8 cellular contexts compared by ENCODE assay signal in the genomic region with DNA sequence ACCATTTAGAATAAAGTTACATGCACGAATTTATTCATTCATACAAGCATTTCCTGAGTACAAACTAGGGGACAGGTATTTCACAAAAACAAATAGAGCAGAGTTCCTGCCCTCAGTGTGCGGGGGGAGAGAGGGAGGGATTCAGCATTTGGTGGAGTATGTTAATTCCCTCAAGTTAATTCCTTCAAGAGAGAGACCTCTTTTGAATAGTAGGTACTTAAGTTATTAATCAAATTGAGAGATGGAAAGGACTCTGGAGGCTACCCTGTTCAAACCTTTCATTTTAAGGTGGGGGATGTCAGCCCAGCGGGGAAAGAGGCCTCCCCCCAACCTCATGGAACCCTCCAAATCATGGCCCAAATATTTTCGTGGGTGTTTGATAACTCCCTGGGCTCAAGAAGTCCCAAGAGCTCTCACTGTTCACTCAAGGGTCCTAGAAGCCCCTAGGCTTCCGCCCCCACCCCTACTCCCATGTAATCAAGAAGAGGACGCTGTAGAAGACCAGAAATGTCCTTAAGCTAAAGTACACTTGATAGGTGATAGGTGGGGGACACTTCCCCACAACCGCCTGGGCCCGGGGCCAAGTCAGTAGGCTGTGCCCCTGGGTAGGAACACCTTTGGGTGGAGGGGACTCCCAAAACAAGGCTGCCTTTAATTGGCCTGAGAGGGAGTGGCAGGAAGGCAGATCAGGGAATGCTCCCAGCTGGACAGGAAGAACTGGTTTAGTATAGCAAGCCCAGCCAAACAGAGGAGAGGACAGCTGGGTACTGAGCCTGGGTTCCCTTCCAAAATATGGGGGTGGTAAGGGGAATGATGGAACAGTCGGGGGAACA. TPM values are rescaled to one million over a fixed set of nuclear protein-coding genes. Genes with fewer than 3 reads are reported as not detected.
DNase-seq lines count a peak whose midpoint lies in the region; ATAC-seq, FAIRE-seq and TF ChIP-seq lines count a peak whose summit lies in the region.

No MANE protein-coding gene starts in this region.

- H3K27me3 ChIP-seq in HepG2 (ENCODE audit: control insufficient read depth in 1 of 2, insufficient read depth in 2 of 2, low read length in 2 of 2) (peaks cover 1 to 11% of the 10 kb centered on the region in 2 experiments; a peak in 2 of 5 replicates), transverse colon (no peaks in the 10 kb centered on the region)

- TF ChIP-seq CTCF in astrocyte of the spinal cord (IDR thresholded peaks at IDR 0.05; ENCODE audit: low read depth, low read length): no peak
- TF ChIP-seq CTCF in HepG2 (CRISPR knock-in tag; IDR thresholded peaks at IDR 0.05): no peak
- TF ChIP-seq CTCF in transverse colon (IDR thresholded peaks at IDR 0.05): no peak

- H3K9me3 ChIP-seq in HepG2 (ENCODE audit: low read length): no peaks in the 10 kb centered on the region
- H3K9me3 ChIP-seq in transverse colon: no peaks in the 10 kb centered on the region

- H2AFZ ChIP-seq in HepG2 (ENCODE audit: low read length): no peak overlapping the region

- peak overlapping the region; percentile 60 for H3K4me3 Mint-ChIP-seq in activated T-cell treated with anti-CD3 and anti-CD28 coated beads, Interleukin-2, amount 50 U/mL, for 4 hours

- FAIRE-seq in HepG2 (lab: Jason Lieb, UNC): peak; percentile 8

- no peak for TF ChIP-seq RAD21 in HepG2 (CRISPR knock-in tag; IDR thresholded peaks at IDR 0.05)

- WGBS in HepG2 (ENCODE audit: low lambda C conversion rate): 37% methylated on average over 9 of the region's 9 CpGs
- 40 to 61% methylated on average over 2 to 9 of the region's 9 CpGs for WGBS in transverse colon (ENCODE audit: low coverage in 1 of 2), 2 donors

- no peak for ATAC-seq in activated T-cell treated with anti-CD3 and anti-CD28 coated beads, Interleukin-2, amount 50 U/mL, for 4 hours
- no peak for ATAC-seq in HepG2
- no peak for ATAC-seq in GM18520 (IDR thresholded peaks at IDR 0.05; ENCODE audit: unreplicated experiment)
- ATAC-seq in HG03457 (IDR thresholded peaks at IDR 0.05; ENCODE audit: unreplicated experiment): no peak
- ATAC-seq in GM21367 (IDR thresholded peaks at IDR 0.05; ENCODE audit: unreplicated experiment): no peak

- peaks cover 25% of the 10 kb centered on the region for H3K4me1 Mint-ChIP-seq in activated T-cell treated with anti-CD3 and anti-CD28 coated beads, Interleukin-2, amount 50 U/mL, for 4 hours (ENCODE audit: low read depth)

- H3K9me3 Mint-ChIP-seq in activated T-cell treated with anti-CD3 and anti-CD28 coated beads, Interleukin-2, amount 50 U/mL, for 4 hours: no peaks in the 10 kb centered on the region

- peaks cover 91% of the 10 kb centered on the region for H3K4me1 ChIP-seq in HepG2 (ENCODE audit: insufficient read depth, low read length)
- peaks cover 32 to 77% (median 69%) of the 10 kb centered on the region in 4 donors for H3K4me1 ChIP-seq in transverse colon

- no peak for DNase-seq in activated T-cell treated with anti-CD3 and anti-CD28 coated beads, Interleukin-2, amount 50 U/mL, for 4 hours
- no peak for DNase-seq in activated T-cell treated with anti-CD3 and anti-CD28 coated beads for 4 hours
- no peak for DNase-seq in astrocyte of the spinal cord (ENCODE audit: low read depth, low spot score)
- no peak for DNase-seq in HepG2 (ENCODE audit: low spot score)
- peak; percentile 78 for DNase-seq in transverse colon

- BruUV-seq in HepG2 (replicated peaks; lab: Mats Ljungman, UMichigan): no TSS peak

- H3K27ac ChIP-seq in HepG2 (ENCODE audit: extremely low read length, insufficient read depth, low read length) (peak overlapping the region; percentile 80), transverse colon (peak overlapping the region; percentile 92 to 96 (median 94))

- in situ Hi-C loops in astrocyte of the spinal cord (cut with HindIII; ENCODE audit: low sequenced_read_pairs): no loop called here
- in situ Hi-C loops in HepG2 (cut with HindIII; ENCODE audit: extremely low pct_ligation_motif_present, low pct_unique_long_range_greater_than_20kb): no loop called here
- in situ Hi-C loops in transverse colon (cut with MboI; ENCODE audit: low pct_ligation_motif_present in 1 of 4, low pct_unique_long_range_greater_than_20kb in 1 of 4, low sequenced_read_pairs in 3 of 4): no loop called here

- CTCF ChIA-PET in HepG2 (lab: Yijun Ruan, JAX; ENCODE audit: low intra/inter-chr PET ratio, low total read pairs): no interaction called here

- TF ChIP-seq POLR2A in HepG2 (IDR thresholded peaks at IDR 0.05; ENCODE audit: insufficient read depth in 1 of 2, low read depth in 2 of 2, low read length in 2 of 2) (no peak; a peak in 1 of 4 replicates), transverse colon (IDR thresholded peaks at IDR 0.05) (peak; percentile 67)

- peaks cover 38% of the 10 kb centered on the region for H3K79me2 ChIP-seq in HepG2 (ENCODE audit: insufficient read depth, low read length)

- POLR2A ChIA-PET in HepG2 (lab: Yijun Ruan, JAX): interaction anchor here (0.6 to 29.5 kb wide), 8 partner anchors 2 to 1002 kb away, joined by 4 to 1422 read pairs (median 30); partner anchors contain the start of genes PIGT, SDC4 and SYS1

- peaks cover 10% of the 10 kb centered on the region for H3K27me3 Mint-ChIP-seq in activated T-cell treated with anti-CD3 and anti-CD28 coated beads, Interleukin-2, amount 50 U/mL, for 4 hours (ENCODE audit: low read depth)

- peak overlapping the region; percentile 76 for H3K9ac ChIP-seq in HepG2 (ENCODE audit: insufficient read depth, low read depth, low read length)

- H3K4me3 ChIP-seq in astrocyte of the spinal cord (ENCODE audit: low read depth, low read length) (peak overlapping the region; percentile 21), HepG2 (replicated peaks in 1 of 3; ENCODE audit: insufficient read depth in 1 of 3, low read depth in 2 of 3, low read length in 3 of 3) (peak overlapping the region; percentile 30 to 87 (median 49)), transverse colon (peak overlapping the region in 3 of 4 donors; percentile 58 to 73 (median 67))

- H3K4me2 ChIP-seq in HepG2 (ENCODE audit: low read depth, low read length): peak overlapping the region; percentile 99

- H3K36me3 Mint-ChIP-seq in activated T-cell treated with anti-CD3 and anti-CD28 coated beads, Interleukin-2, amount 50 U/mL, for 4 hours (ENCODE audit: insufficient read depth): peaks cover 7% of the 10 kb centered on the region

- H3K36me3 ChIP-seq in HepG2 (replicated peaks in 1 of 2; ENCODE audit: control insufficient read depth in 1 of 2, insufficient read depth in 2 of 2, low read length in 2 of 2) (no peaks in the 10 kb centered on the region), transverse colon (no peaks in the 10 kb centered on the region)

- TF ChIP-seq EP300 in HepG2 (IDR thresholded peaks at IDR 0.05; ENCODE audit: low read depth in 2 of 2, low read length in 2 of 2): no peak
- TF ChIP-seq EP300 in HepG2 (CRISPR knock-in tag; IDR thresholded peaks at IDR 0.05; ENCODE audit: borderline replicate concordance): no peak
- no peak for TF ChIP-seq EP300 in transverse colon (IDR thresholded peaks at IDR 0.05; ENCODE audit: low read depth)

- peaks cover 8% of the 10 kb centered on the region; the same call in 1 of the 2 replicates for H4K20me1 ChIP-seq in HepG2 (ENCODE audit: insufficient read depth, low read length)

- intact Hi-C loops in HepG2 (cut with micrococcal nuclease; ENCODE audit: unreplicated experiment) (loop anchor here (2.0 kb wide), 1 partner anchor 13 kb away; no protein-coding TSS in a partner anchor), transverse colon (cut with DNase I; ENCODE audit: low total_unique reads) (loop anchor here (5.0 kb wide), 1 partner anchor 102 kb away; no protein-coding TSS in a partner anchor)

RNA-seq across cellular contexts. Expression of gene SDC4, which starts 2.9 kb away (rescaled TPM):
- total RNA-seq in activated T-cell treated with anti-CD3 and anti-CD28 coated beads, Interleukin-2, amount 50 U/mL, for 4 hours: 100 to 1,000 TPM in 2 of 3 donors, 10 to 100 TPM in 1; 94.0 to 138 (median 102) TPM
- total RNA-seq in HepG2 (2016; rRNA removed; fragmentation: Illumina TruSeq; extraction: Trizol) (36.0 and 65.1 TPM in 2 replicates), transverse colon (100 to 1,000 TPM in 2 of 4 donors, 10 to 100 TPM in 2; 60.7 to 140 (median 94.3) TPM)
- 6.2 and 6.3 TPM in 2 replicates for total RNA-seq in HepG2 (2016; cell fraction: cytosol; rRNA removed; fragmentation: Illumina TruSeq; extraction: Trizol; ENCODE audit: low read depth)
- 34.4 and 64.3 TPM in 2 replicates for total RNA-seq in HepG2 (2016; cell fraction: insoluble cytoplasmic fraction; rRNA removed; fragmentation: Illumina TruSeq; extraction: Trizol)
- total RNA-seq in HepG2 (2016; cell fraction: membrane; rRNA removed; fragmentation: Illumina TruSeq; extraction: Trizol): 21.2 and 23.6 TPM in 2 replicates
- 61.5 and 66.3 TPM in 2 replicates for total RNA-seq in HepG2 (2016; cell fraction: nucleus; rRNA removed; fragmentation: Illumina TruSeq; extraction: Trizol)
- 49.0 and 67.2 TPM in 2 replicates for polyA plus RNA-seq in HepG2 (2011; rRNA removed)
- polyA plus RNA-seq in HepG2 (2011; cell fraction: cytosol; rRNA removed): 51.5 and 81.1 TPM in 2 replicates
- 16.0 and 26.7 TPM in 2 replicates for polyA plus RNA-seq in HepG2 (2011; cell fraction: nucleus; rRNA removed)
- polyA plus RNA-seq in HepG2 (2012): 44.1 and 51.7 TPM in 2 replicates
- polyA plus RNA-seq in HepG2 (2016; cell fraction: cytosol; fragmentation: Illumina TruSeq; extraction: Trizol; ENCODE audit: low read depth): 5.0 TPM in 2 replicates
- 33.1 and 34.5 TPM in 2 replicates for polyA plus RNA-seq in HepG2 (2016; cell fraction: insoluble cytoplasmic fraction; fragmentation: Illumina TruSeq; extraction: Trizol; ENCODE audit: low read depth)
- 13.3 and 15.5 TPM in 2 replicates for polyA plus RNA-seq in HepG2 (2016; cell fraction: membrane; fragmentation: Illumina TruSeq; extraction: Trizol; ENCODE audit: low read depth)
- 86.0 and 86.3 TPM in 2 replicates for polyA plus RNA-seq in HepG2 (2016; cell fraction: nucleus; fragmentation: Illumina TruSeq; extraction: Trizol; ENCODE audit: insufficient read depth, low read depth)
- polyA minus RNA-seq in HepG2 (2011; rRNA and poly(A)+ RNA removed; ENCODE audit: low replicate concordance): 33.3 and 94.7 TPM in 2 replicates
- 68.1 and 88.6 TPM in 2 replicates for polyA minus RNA-seq in HepG2 (2011; cell fraction: cytosol; rRNA and poly(A)+ RNA removed)
- polyA minus RNA-seq in HepG2 (2011; cell fraction: nucleus; rRNA and poly(A)+ RNA removed): 15.1 and 31.3 TPM in 2 replicates

RNA-seq across cellular contexts. Expression of gene SYS1, which starts 17.6 kb away (rescaled TPM):
- total RNA-seq in activated T-cell treated with anti-CD3 and anti-CD28 coated beads, Interleukin-2, amount 50 U/mL, for 4 hours: 10 to 100 TPM; 36.4 to 37.4 (median 36.6) TPM
- 22.0 and 38.3 TPM in 2 replicates for total RNA-seq in HepG2 (2016; rRNA removed; fragmentation: Illumina TruSeq; extraction: Trizol)
- 17.7 and 19.7 TPM in 2 replicates for total RNA-seq in HepG2 (2016; cell fraction: cytosol; rRNA removed; fragmentation: Illumina TruSeq; extraction: Trizol; ENCODE audit: low read depth)
- total RNA-seq in HepG2 (2016; cell fraction: insoluble cytoplasmic fraction; rRNA removed; fragmentation: Illumina TruSeq; extraction: Trizol): 22.2 and 38.4 TPM in 2 replicates
- total RNA-seq in HepG2 (2016; cell fraction: membrane; rRNA removed; fragmentation: Illumina TruSeq; extraction: Trizol): 35.6 and 38.6 TPM in 2 replicates
- 39.9 and 40.9 TPM in 2 replicates for total RNA-seq in HepG2 (2016; cell fraction: nucleus; rRNA removed; fragmentation: Illumina TruSeq; extraction: Trizol)
- 65.6 and 75.9 TPM in 2 replicates for polyA plus RNA-seq in HepG2 (2011; rRNA removed)
- 66.7 and 88.3 TPM in 2 replicates for polyA plus RNA-seq in HepG2 (2011; cell fraction: cytosol; rRNA removed)
- 46.0 and 49.6 TPM in 2 replicates for polyA plus RNA-seq in HepG2 (2011; cell fraction: nucleus; rRNA removed)
- 22.5 and 24.8 TPM in 2 replicates for polyA plus RNA-seq in HepG2 (2012)
- polyA plus RNA-seq in HepG2 (2016; cell fraction: cytosol; fragmentation: Illumina TruSeq; extraction: Trizol; ENCODE audit: low read depth): 16.5 and 19.7 TPM in 2 replicates
- 24.3 and 27.0 TPM in 2 replicates for polyA plus RNA-seq in HepG2 (2016; cell fraction: insoluble cytoplasmic fraction; fragmentation: Illumina TruSeq; extraction: Trizol; ENCODE audit: low read depth)
- 29.1 and 31.7 TPM in 2 replicates for polyA plus RNA-seq in HepG2 (2016; cell fraction: membrane; fragmentation: Illumina TruSeq; extraction: Trizol; ENCODE audit: low read depth)
- 41.1 and 42.9 TPM in 2 replicates for polyA plus RNA-seq in HepG2 (2016; cell fraction: nucleus; fragmentation: Illumina TruSeq; extraction: Trizol; ENCODE audit: insufficient read depth, low read depth)
- polyA minus RNA-seq in HepG2 (2011; rRNA and poly(A)+ RNA removed; ENCODE audit: low replicate concordance): 127 and 240 TPM in 2 replicates
- polyA minus RNA-seq in HepG2 (2011; cell fraction: cytosol; rRNA and poly(A)+ RNA removed): 35.0 and 40.9 TPM in 2 replicates
- polyA minus RNA-seq in HepG2 (2011; cell fraction: nucleus; rRNA and poly(A)+ RNA removed): 56.0 and 62.5 TPM in 2 replicates
- total RNA-seq in transverse colon: 10 to 100 TPM in 3 of 4 donors, 1 to 10 TPM in 1; 5.6 to 64.7 (median 38.4) TPM

RNA-seq across cellular contexts. Expression of gene TP53TG5, which starts 32.8 kb away (rescaled TPM):
- total RNA-seq in activated T-cell treated with anti-CD3 and anti-CD28 coated beads, Interleukin-2, amount 50 U/mL, for 4 hours: not detected
- not detected in 2 replicates for total RNA-seq in HepG2 (2016; rRNA removed; fragmentation: Illumina TruSeq; extraction: Trizol)
- not detected in 2 replicates for total RNA-seq in HepG2 (2016; cell fraction: cytosol; rRNA removed; fragmentation: Illumina TruSeq; extraction: Trizol; ENCODE audit: low read depth)
- not detected in 2 replicates for total RNA-seq in HepG2 (2016; cell fraction: insoluble cytoplasmic fraction; rRNA removed; fragmentation: Illumina TruSeq; extraction: Trizol)
- total RNA-seq in HepG2 (2016; cell fraction: membrane; rRNA removed; fragmentation: Illumina TruSeq; extraction: Trizol): not detected in 2 replicates
- not detected in 2 replicates for total RNA-seq in HepG2 (2016; cell fraction: nucleus; rRNA removed; fragmentation: Illumina TruSeq; extraction: Trizol)
- 0.11 TPM in 1 of 2 replicates, not detected in the other for polyA plus RNA-seq in HepG2 (2011; rRNA removed)
- polyA plus RNA-seq in HepG2 (2011; cell fraction: cytosol; rRNA removed): not detected in 2 replicates
- polyA plus RNA-seq in HepG2 (2011; cell fraction: nucleus; rRNA removed): not detected in 2 replicates
- 0.32 and 0.45 TPM in 2 replicates for polyA plus RNA-seq in HepG2 (2012)
- not detected in 2 replicates for polyA plus RNA-seq in HepG2 (2016; cell fraction: cytosol; fragmentation: Illumina TruSeq; extraction: Trizol; ENCODE audit: low read depth)
- not detected in 2 replicates for polyA plus RNA-seq in HepG2 (2016; cell fraction: insoluble cytoplasmic fraction; fragmentation: Illumina TruSeq; extraction: Trizol; ENCODE audit: low read depth)
- polyA plus RNA-seq in HepG2 (2016; cell fraction: membrane; fragmentation: Illumina TruSeq; extraction: Trizol; ENCODE audit: low read depth): not detected in 2 replicates
- polyA plus RNA-seq in HepG2 (2016; cell fraction: nucleus; fragmentation: Illumina TruSeq; extraction: Trizol; ENCODE audit: insufficient read depth, low read depth): not detected in 2 replicates
- polyA minus RNA-seq in HepG2 (2011; rRNA and poly(A)+ RNA removed; ENCODE audit: low replicate concordance): not detected in 2 replicates
- polyA minus RNA-seq in HepG2 (2011; cell fraction: cytosol; rRNA and poly(A)+ RNA removed): not detected in 2 replicates
- not detected in 2 replicates for polyA minus RNA-seq in HepG2 (2011; cell fraction: nucleus; rRNA and poly(A)+ RNA removed)
- total RNA-seq in transverse colon: under 1 TPM in 1 of 4 donors, not detected in 3; 0.14 TPM

RNA-seq across cellular contexts. Expression of gene MATN4, which starts 37.2 kb away (rescaled TPM):
- total RNA-seq in activated T-cell treated with anti-CD3 and anti-CD28 coated beads, Interleukin-2, amount 50 U/mL, for 4 hours: under 1 TPM in 2 of 3 donors, not detected in 1; 0.11 to 0.13 TPM
- not detected in 2 replicates for total RNA-seq in HepG2 (2016; rRNA removed; fragmentation: Illumina TruSeq; extraction: Trizol)
- not detected in 2 replicates for total RNA-seq in HepG2 (2016; cell fraction: cytosol; rRNA removed; fragmentation: Illumina TruSeq; extraction: Trizol; ENCODE audit: low read depth)
- not detected in 2 replicates for total RNA-seq in HepG2 (2016; cell fraction: insoluble cytoplasmic fraction; rRNA removed; fragmentation: Illumina TruSeq; extraction: Trizol)
- total RNA-seq in HepG2 (2016; cell fraction: membrane; rRNA removed; fragmentation: Illumina TruSeq; extraction: Trizol): not detected in 2 replicates
- not detected in 2 replicates for total RNA-seq in HepG2 (2016; cell fraction: nucleus; rRNA removed; fragmentation: Illumina TruSeq; extraction: Trizol)
- polyA plus RNA-seq in HepG2 (2011; rRNA removed): 0.04 TPM in 1 of 2 replicates, not detected in the other
- polyA plus RNA-seq in HepG2 (2011; cell fraction: cytosol; rRNA removed): not detected in 2 replicates
- 0.11 TPM in 1 of 2 replicates, not detected in the other for polyA plus RNA-seq in HepG2 (2011; cell fraction: nucleus; rRNA removed)
- polyA plus RNA-seq in HepG2 (2012): not detected in 2 replicates
- polyA plus RNA-seq in HepG2 (2016; cell fraction: cytosol; fragmentation: Illumina TruSeq; extraction: Trizol; ENCODE audit: low read depth): not detected in 2 replicates
- polyA plus RNA-seq in HepG2 (2016; cell fraction: insoluble cytoplasmic fraction; fragmentation: Illumina TruSeq; extraction: Trizol; ENCODE audit: low read depth): not detected in 2 replicates
- polyA plus RNA-seq in HepG2 (2016; cell fraction: membrane; fragmentation: Illumina TruSeq; extraction: Trizol; ENCODE audit: low read depth): not detected in 2 replicates
- not detected in 2 replicates for polyA plus RNA-seq in HepG2 (2016; cell fraction: nucleus; fragmentation: Illumina TruSeq; extraction: Trizol; ENCODE audit: insufficient read depth, low read depth)
- polyA minus RNA-seq in HepG2 (2011; rRNA and poly(A)+ RNA removed; ENCODE audit: low replicate concordance): not detected in 2 replicates
- polyA minus RNA-seq in HepG2 (2011; cell fraction: cytosol; rRNA and poly(A)+ RNA removed): not detected in 2 replicates
- not detected in 2 replicates for polyA minus RNA-seq in HepG2 (2011; cell fraction: nucleus; rRNA and poly(A)+ RNA removed)
- total RNA-seq in transverse colon: not detected

RNA-seq across cellular contexts. Expression of gene RBPJL, which starts 38.7 kb away (rescaled TPM):
- total RNA-seq in activated T-cell treated with anti-CD3 and anti-CD28 coated beads, Interleukin-2, amount 50 U/mL, for 4 hours: under 1 TPM in 2 of 3 donors, not detected in 1; 0.13 to 0.19 TPM
- total RNA-seq in HepG2 (2016; rRNA removed; fragmentation: Illumina TruSeq; extraction: Trizol) (not detected in 2 replicates), transverse colon (not detected)
- total RNA-seq in HepG2 (2016; cell fraction: cytosol; rRNA removed; fragmentation: Illumina TruSeq; extraction: Trizol; ENCODE audit: low read depth): not detected in 2 replicates
- total RNA-seq in HepG2 (2016; cell fraction: insoluble cytoplasmic fraction; rRNA removed; fragmentation: Illumina TruSeq; extraction: Trizol): not detected in 2 replicates
- not detected in 2 replicates for total RNA-seq in HepG2 (2016; cell fraction: membrane; rRNA removed; fragmentation: Illumina TruSeq; extraction: Trizol)
- total RNA-seq in HepG2 (2016; cell fraction: nucleus; rRNA removed; fragmentation: Illumina TruSeq; extraction: Trizol): not detected in 2 replicates
- polyA plus RNA-seq in HepG2 (2011; rRNA removed): not detected in 2 replicates
- not detected in 2 replicates for polyA plus RNA-seq in HepG2 (2011; cell fraction: cytosol; rRNA removed)
- polyA plus RNA-seq in HepG2 (2011; cell fraction: nucleus; rRNA removed): not detected in 2 replicates
- polyA plus RNA-seq in HepG2 (2012): not detected in 2 replicates
- polyA plus RNA-seq in HepG2 (2016; cell fraction: cytosol; fragmentation: Illumina TruSeq; extraction: Trizol; ENCODE audit: low read depth): not detected in 2 replicates
- polyA plus RNA-seq in HepG2 (2016; cell fraction: insoluble cytoplasmic fraction; fragmentation: Illumina TruSeq; extraction: Trizol; ENCODE audit: low read depth): not detected in 2 replicates
- not detected in 2 replicates for polyA plus RNA-seq in HepG2 (2016; cell fraction: membrane; fragmentation: Illumina TruSeq; extraction: Trizol; ENCODE audit: low read depth)
- polyA plus RNA-seq in HepG2 (2016; cell fraction: nucleus; fragmentation: Illumina TruSeq; extraction: Trizol; ENCODE audit: insufficient read depth, low read depth): not detected in 2 replicates
- polyA minus RNA-seq in HepG2 (2011; rRNA and poly(A)+ RNA removed; ENCODE audit: low replicate concordance): not detected in 2 replicates
- polyA minus RNA-seq in HepG2 (2011; cell fraction: cytosol; rRNA and poly(A)+ RNA removed): not detected in 2 replicates
- not detected in 2 replicates for polyA minus RNA-seq in HepG2 (2011; cell fraction: nucleus; rRNA and poly(A)+ RNA removed)
